In genomic region chr1:201877877-201878339, GRCh38 we compare ENCODE assay signal across 8 cellular contexts. TPM values are rescaled to one million over a fixed set of nuclear protein-coding genes. Genes with fewer than 3 reads are reported as not detected.
DNase-seq lines count a peak whose midpoint lies in the region; TF ChIP-seq lines count a peak whose summit lies in the region.

No MANE protein-coding gene starts in this region.

- no peak overlapping the region for H3K4me3 Mint-ChIP-seq in activated naive CD8-positive, alpha-beta T cell treated with anti-CD3 and anti-CD28 coated beads for 36 hours

- H3K27me3 ChIP-seq in liver (ENCODE audit: control insufficient read depth in 4 of 4, insufficient read depth in 4 of 4, low read length in 3 of 4) = no peaks in the 10 kb centered on the region

- TF ChIP-seq RAD21 in liver (IDR thresholded peaks at IDR 0.05) = peak; percentile 71 to 77

- peak; percentile 58 for DNase-seq in AG10803 (ENCODE audit: low read depth)
- DNase-seq in NCI-H82 (lab: John Stamatoyannopoulos, UW) = peak; percentile 69
- DNase-seq in cerebellar cortex (ENCODE audit: low spot score) = peak; percentile 70
- peak; percentile 66 for DNase-seq in ureter (ENCODE audit: low spot score)
- DNase-seq in HK-2 (ENCODE audit: unreplicated experiment) = no peak
- no peak for DNase-seq in activated naive CD8-positive, alpha-beta T cell treated with anti-CD3 and anti-CD28 coated beads for 36 hours

- H3K36me3 Mint-ChIP-seq in activated naive CD8-positive, alpha-beta T cell treated with anti-CD3 and anti-CD28 coated beads for 36 hours = peaks cover 8% of the 10 kb centered on the region

- H3K36me3 ChIP-seq in liver (ENCODE audit: control insufficient read depth in 4 of 4, insufficient read depth in 3 of 4, low read depth in 1 of 4, low read length in 3 of 4) = peaks cover 9 to 25% (median 12%) of the 10 kb centered on the region in 4 donors

- TF ChIP-seq CTCF in AG10803 (conservative IDR thresholded peaks at IDR 0.05; ENCODE audit: low read length) (peak; percentile 78), GM12874 (IDR thresholded peaks at IDR 0.05; ENCODE audit: insufficient read depth, low read depth, low read length) (peak; percentile 64), liver (IDR thresholded peaks at IDR 0.05; ENCODE audit: low read depth, low read length, missing input control) (peak; percentile 52)

- no peak overlapping the region for H3K9ac ChIP-seq in liver (ENCODE audit: low read depth in 1 of 2, low read length in 2 of 2)

- WGBS in liver = 52% methylated on average over 6 of the region's 6 CpGs

- no peaks in the 10 kb centered on the region for H3K9me3 Mint-ChIP-seq in activated naive CD8-positive, alpha-beta T cell treated with anti-CD3 and anti-CD28 coated beads for 36 hours

- H3K4me1 ChIP-seq in liver (ENCODE audit: control insufficient read depth in 4 of 4, insufficient read depth in 4 of 4, low read length in 3 of 4) = peaks cover 1 to 8% (median 4%) of the 10 kb centered on the region in 4 donors

- H3K4me3 ChIP-seq in AG10803 (ENCODE audit: low read length) (no peak overlapping the region), liver (ENCODE audit: low read depth in 1 of 3, low read length in 3 of 3) (no peak overlapping the region)

- H3K27me3 Mint-ChIP-seq in activated naive CD8-positive, alpha-beta T cell treated with anti-CD3 and anti-CD28 coated beads for 36 hours = no peaks in the 10 kb centered on the region

- H3K27ac ChIP-seq in liver (ENCODE audit: low read depth in 1 of 2, low read length in 2 of 2) = no peak overlapping the region

- peaks cover 2% of the 10 kb centered on the region for H3K4me1 Mint-ChIP-seq in activated naive CD8-positive, alpha-beta T cell treated with anti-CD3 and anti-CD28 coated beads for 36 hours

- no peak overlapping the region for H3K27ac Mint-ChIP-seq in activated naive CD8-positive, alpha-beta T cell treated with anti-CD3 and anti-CD28 coated beads for 36 hours

- no peaks in the 10 kb centered on the region for H3K9me3 ChIP-seq in liver (ENCODE audit: control insufficient read depth in 4 of 4, low read length in 3 of 4)

TF ChIP-seq in liver, 16 proteins besides CTCF, POLR2A, EP300 and RAD21:
- TF ChIP-seq MAX (IDR thresholded peaks at IDR 0.05) = no peak
- no peak for TF ChIP-seq HNF4G (IDR thresholded peaks at IDR 0.05)
- no peak for TF ChIP-seq NR2F2 (IDR thresholded peaks at IDR 0.05)
- no peak for TF ChIP-seq EGR1 (IDR thresholded peaks at IDR 0.05; ENCODE audit: low read depth in 2 of 2)
- no peak for TF ChIP-seq GABPA (IDR thresholded peaks at IDR 0.05 in 1 of 2, conservative IDR thresholded peaks at IDR 0.05 in 1 of 2)
- TF ChIP-seq SP1 (IDR thresholded peaks at IDR 0.05) = no peak
- no peak for TF ChIP-seq JUND (IDR thresholded peaks at IDR 0.05)
- no peak for TF ChIP-seq ZBTB33 (IDR thresholded peaks at IDR 0.05)
- TF ChIP-seq FOXA2 (IDR thresholded peaks at IDR 0.05) = no peak
- TF ChIP-seq YY1 (IDR thresholded peaks at IDR 0.05) = no peak
- TF ChIP-seq ATF3 (IDR thresholded peaks at IDR 0.05) = no peak
- no peak for TF ChIP-seq HNF4A (conservative IDR thresholded peaks at IDR 0.05)

RNA-seq across cellular contexts. Expression of gene SHISA4, which starts 10.8 kb away (rescaled TPM):
- total RNA-seq in liver (1 to 10 TPM in 1 of 2 donors, under 1 TPM in 1; 0.47 to 1.3 TPM), ureter (11.6 TPM)
- polyA plus RNA-seq in liver = 1 to 10 TPM; 2.8 to 4.1 TPM
- not detected for total RNA-seq in activated naive CD8-positive, alpha-beta T cell treated with anti-CD3 and anti-CD28 coated beads for 36 hours

RNA-seq across cellular contexts. Expression of gene IPO9, which starts 49.0 kb away (rescaled TPM):
- total RNA-seq in liver (10 to 100 TPM; 13.0 to 14.1 TPM), ureter (53.6 TPM)
- 10 to 100 TPM in 1 of 2 donors, 1 to 10 TPM in 1; 6.6 to 22.1 TPM for polyA plus RNA-seq in liver
- total RNA-seq in activated naive CD8-positive, alpha-beta T cell treated with anti-CD3 and anti-CD28 coated beads for 36 hours = 10 to 100 TPM; 69.2 to 69.4 TPM

Comparison
In these comparisons a context has a peak if more than half of its experiments do, and no peak if none do; other contexts are left out.
1. DNase-seq: peak in AG10803 (single experiment), NCI-H82 (single experiment), cerebellar cortex (single experiment) and ureter (single experiment); none in HK-2 (single experiment) and activated naive CD8-positive, alpha-beta T cell treated with anti-CD3 and anti-CD28 coated beads for 36 hours (single experiment).
2. Peak in every context shown above with its lines, with median percentiles within 50 percentile points of each other: CTCF ChIP-seq.